1 cellular context compared by ENCODE assay signal in the genomic region with DNA sequence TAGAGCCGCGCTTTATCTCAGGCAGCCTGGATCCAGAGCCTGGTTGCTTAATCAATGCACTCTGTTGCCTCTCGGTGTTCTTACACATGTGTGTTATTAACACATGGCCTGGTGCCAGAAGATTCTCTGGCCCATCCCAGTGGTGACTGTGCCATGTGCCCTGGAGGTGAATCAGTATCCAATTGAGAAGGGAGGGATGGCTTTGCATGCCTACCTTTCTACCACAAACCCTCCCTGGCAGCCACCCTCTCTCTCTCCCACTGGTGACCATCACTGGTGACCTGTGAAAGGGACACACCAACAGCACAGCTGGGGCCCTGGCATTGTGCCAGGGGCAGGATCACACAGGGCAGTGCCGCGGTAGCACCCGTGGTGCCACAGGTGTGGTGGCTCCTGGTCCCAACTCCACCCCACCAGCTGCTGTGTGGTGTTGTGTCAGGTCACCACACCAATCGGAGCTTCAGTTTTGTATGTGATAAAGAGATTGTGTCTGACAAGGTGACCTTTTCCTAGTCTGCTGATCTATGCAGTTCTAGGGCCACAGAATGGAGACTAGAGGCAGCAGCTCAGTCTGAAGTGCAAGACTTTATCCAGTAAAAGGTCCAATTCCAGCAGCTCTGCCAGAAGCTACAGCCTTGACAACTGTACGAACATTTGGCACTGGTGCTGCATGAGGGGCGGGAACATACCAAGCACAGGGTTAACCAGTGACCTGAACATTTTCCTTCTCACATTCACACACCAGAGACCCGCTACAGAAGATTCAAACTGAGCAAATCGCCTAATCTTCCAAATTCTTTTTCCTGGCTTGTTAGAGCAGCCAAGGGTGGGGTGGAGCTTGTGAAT.
TF ChIP-seq lines count a peak whose summit lies in the region.

No MANE protein-coding gene starts in this region.

TF ChIP-seq in GM23338, 12 proteins besides CTCF, POLR2A, EP300 and RAD21 (continued from another document):
- TF ChIP-seq, protein P1, sequence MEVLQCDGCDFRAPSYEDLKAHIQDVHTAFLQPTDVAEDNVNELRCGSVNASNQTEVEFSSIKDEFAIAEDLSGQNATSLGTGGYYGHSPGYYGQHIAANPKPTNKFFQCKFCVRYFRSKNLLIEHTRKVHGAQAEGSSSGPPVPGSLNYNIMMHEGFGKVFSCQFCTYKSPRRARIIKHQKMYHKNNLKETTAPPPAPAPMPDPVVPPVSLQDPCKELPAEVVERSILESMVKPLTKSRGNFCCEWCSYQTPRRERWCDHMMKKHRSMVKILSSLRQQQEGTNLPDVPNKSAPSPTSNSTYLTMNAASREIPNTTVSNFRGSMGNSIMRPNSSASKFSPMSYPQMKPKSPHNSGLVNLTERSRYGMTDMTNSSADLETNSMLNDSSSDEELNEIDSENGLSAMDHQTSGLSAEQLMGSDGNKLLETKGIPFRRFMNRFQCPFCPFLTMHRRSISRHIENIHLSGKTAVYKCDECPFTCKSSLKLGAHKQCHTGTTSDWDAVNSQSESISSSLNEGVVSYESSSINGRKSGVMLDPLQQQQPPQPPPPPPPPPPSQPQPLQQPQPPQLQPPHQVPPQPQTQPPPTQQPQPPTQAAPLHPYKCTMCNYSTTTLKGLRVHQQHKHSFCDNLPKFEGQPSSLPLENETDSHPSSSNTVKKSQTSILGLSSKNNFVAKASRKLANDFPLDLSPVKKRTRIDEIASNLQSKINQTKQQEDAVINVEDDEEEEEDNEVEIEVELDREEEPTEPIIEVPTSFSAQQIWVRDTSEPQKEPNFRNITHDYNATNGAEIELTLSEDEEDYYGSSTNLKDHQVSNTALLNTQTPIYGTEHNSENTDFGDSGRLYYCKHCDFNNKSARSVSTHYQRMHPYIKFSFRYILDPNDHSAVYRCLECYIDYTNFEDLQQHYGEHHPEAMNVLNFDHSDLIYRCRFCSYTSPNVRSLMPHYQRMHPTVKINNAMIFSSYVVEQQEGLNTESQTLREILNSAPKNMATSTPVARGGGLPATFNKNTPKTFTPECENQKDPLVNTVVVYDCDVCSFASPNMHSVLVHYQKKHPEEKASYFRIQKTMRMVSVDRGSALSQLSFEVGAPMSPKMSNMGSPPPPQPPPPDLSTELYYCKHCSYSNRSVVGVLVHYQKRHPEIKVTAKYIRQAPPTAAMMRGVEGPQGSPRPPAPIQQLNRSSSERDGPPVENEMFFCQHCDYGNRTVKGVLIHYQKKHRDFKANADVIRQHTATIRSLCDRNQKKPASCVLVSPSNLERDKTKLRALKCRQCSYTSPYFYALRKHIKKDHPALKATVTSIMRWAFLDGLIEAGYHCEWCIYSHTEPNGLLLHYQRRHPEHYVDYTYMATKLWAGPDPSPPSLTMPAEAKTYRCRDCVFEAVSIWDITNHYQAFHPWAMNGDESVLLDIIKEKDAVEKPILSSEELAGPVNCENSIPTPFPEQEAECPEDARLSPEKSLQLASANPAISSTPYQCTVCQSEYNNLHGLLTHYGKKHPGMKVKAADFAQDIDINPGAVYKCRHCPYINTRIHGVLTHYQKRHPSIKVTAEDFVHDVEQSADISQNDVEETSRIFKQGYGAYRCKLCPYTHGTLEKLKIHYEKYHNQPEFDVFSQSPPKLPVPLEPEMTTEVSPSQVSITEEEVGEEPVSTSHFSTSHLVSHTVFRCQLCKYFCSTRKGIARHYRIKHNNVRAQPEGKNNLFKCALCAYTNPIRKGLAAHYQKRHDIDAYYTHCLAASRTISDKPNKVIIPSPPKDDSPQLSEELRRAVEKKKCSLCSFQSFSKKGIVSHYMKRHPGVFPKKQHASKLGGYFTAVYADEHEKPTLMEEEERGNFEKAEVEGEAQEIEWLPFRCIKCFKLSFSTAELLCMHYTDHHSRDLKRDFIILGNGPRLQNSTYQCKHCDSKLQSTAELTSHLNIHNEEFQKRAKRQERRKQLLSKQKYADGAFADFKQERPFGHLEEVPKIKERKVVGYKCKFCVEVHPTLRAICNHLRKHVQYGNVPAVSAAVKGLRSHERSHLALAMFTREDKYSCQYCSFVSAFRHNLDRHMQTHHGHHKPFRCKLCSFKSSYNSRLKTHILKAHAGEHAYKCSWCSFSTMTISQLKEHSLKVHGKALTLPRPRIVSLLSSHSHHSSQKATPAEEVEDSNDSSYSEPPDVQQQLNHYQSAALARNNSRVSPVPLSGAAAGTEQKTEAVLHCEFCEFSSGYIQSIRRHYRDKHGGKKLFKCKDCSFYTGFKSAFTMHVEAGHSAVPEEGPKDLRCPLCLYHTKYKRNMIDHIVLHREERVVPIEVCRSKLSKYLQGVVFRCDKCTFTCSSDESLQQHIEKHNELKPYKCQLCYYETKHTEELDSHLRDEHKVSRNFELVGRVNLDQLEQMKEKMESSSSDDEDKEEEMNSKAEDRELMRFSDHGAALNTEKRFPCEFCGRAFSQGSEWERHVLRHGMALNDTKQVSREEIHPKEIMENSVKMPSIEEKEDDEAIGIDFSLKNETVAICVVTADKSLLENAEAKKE (CRISPR knock-in tag; IDR thresholded peaks at IDR 0.05), result no peak
- TF ChIP-seq EZH2phosphoT487 (IDR thresholded peaks at IDR 0.05; ENCODE audit: unreplicated experiment) (no peak), ZNF331 (CRISPR knock-in tag; IDR thresholded peaks at IDR 0.05; ENCODE audit: low read depth) (no peak), JUNB (IDR thresholded peaks at IDR 0.05; ENCODE audit: unreplicated experiment) (no peak), EZH2 (IDR thresholded peaks at IDR 0.05; ENCODE audit: low read depth, unreplicated experiment) (no peak), NANOG (IDR thresholded peaks at IDR 0.05; ENCODE audit: borderline replicate concordance) (no peak), ZNF114 (CRISPR knock-in tag; IDR thresholded peaks at IDR 0.05) (no peak), POLR2AphosphoS5 (IDR thresholded peaks at IDR 0.05; ENCODE audit: low read depth) (no peak)
- TF ChIP-seq, protein P2, sequence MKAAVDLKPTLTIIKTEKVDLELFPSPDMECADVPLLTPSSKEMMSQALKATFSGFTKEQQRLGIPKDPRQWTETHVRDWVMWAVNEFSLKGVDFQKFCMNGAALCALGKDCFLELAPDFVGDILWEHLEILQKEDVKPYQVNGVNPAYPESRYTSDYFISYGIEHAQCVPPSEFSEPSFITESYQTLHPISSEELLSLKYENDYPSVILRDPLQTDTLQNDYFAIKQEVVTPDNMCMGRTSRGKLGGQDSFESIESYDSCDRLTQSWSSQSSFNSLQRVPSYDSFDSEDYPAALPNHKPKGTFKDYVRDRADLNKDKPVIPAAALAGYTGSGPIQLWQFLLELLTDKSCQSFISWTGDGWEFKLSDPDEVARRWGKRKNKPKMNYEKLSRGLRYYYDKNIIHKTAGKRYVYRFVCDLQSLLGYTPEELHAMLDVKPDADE (IDR thresholded peaks at IDR 0.05), result no peak
TF ChIP-seq in GM23338: peak in this region for 0.
